Comparison of ENCODE assay signal across 11 cellular contexts in genomic region chr10:11560076-11560709, GRCh38. TPM values are rescaled to one million over a fixed set of nuclear protein-coding genes. Genes with fewer than 3 reads are reported as not detected.
DNase-seq lines count a peak whose midpoint lies in the region; ATAC-seq and TF ChIP-seq lines count a peak whose summit lies in the region.
"Had no signal": no experiment of that assay in that cellular context is flagged by ENCODE, and none has a peak within 500 bp of the region (broad histone marks: within the 10 kb centered on the region; RNA-seq: fewer than 3 reads in every experiment).

No MANE protein-coding gene starts in this region.

- peaks cover 56% of the 10 kb centered on the region for H3K36me3 Mint-ChIP-seq in nephron (ENCODE audit: low read depth)

- peaks cover 22% of the 10 kb centered on the region for H3K4me1 ChIP-seq in OCI-LY3 (ENCODE audit: low read length)
- no peaks in the 10 kb centered on the region for H3K4me1 ChIP-seq in mesendoderm (ENCODE audit: control insufficient read depth, low read depth, low read length)

- H3K4ac ChIP-seq in mesendoderm (ENCODE audit: low read depth, low read length), result no peak overlapping the region

- no peak overlapping the region for H3K18ac ChIP-seq in mesendoderm (ENCODE audit: low read length)

- H3K9me3 Mint-ChIP-seq in nephron, result peaks cover 16% of the 10 kb centered on the region

- H3K23ac ChIP-seq in mesendoderm (ENCODE audit: low read length), result no peak overlapping the region

- peak overlapping the region; percentile 37 to 76 (median 53) for H3K27ac Mint-ChIP-seq in nephron

- H3K9ac ChIP-seq in OCI-LY3 (ENCODE audit: low read length) (no peak overlapping the region), mesendoderm (ENCODE audit: low read length) (no peak overlapping the region)

- H4K8ac ChIP-seq in mesendoderm (ENCODE audit: low read depth, low read length), result no peak overlapping the region

- no peaks in the 10 kb centered on the region for H3K27me3 Mint-ChIP-seq in nephron (ENCODE audit: low read depth)

- H4K5ac ChIP-seq in mesendoderm (ENCODE audit: low read length), result no peak overlapping the region

- H4K20me1 ChIP-seq in OCI-LY3 (ENCODE audit: insufficient read depth, low read length), result no peaks in the 10 kb centered on the region; the same call in 1 of the 2 replicates

- peaks cover 11% of the 10 kb centered on the region for H3K79me1 ChIP-seq in mesendoderm (ENCODE audit: low read length)

- no peaks in the 10 kb centered on the region for H3K9me3 ChIP-seq in OCI-LY3 (ENCODE audit: insufficient read depth, low read length)

- H3K56ac ChIP-seq in mesendoderm (ENCODE audit: low read length), result no peak overlapping the region

- H3K4me3 ChIP-seq in OCI-LY3 (ENCODE audit: low read length) (peak overlapping the region; percentile 58), mesendoderm (ENCODE audit: low read length) (no peak overlapping the region)
- H3K4me3 ChIP-seq: skin epidermis had no signal

- peak overlapping the region in 1 of 3 experiments; percentile 1 for H3K4me3 Mint-ChIP-seq in nephron

- peaks cover 13% of the 10 kb centered on the region for H3K79me2 ChIP-seq in OCI-LY3 (ENCODE audit: low read length)
- peaks cover 14% of the 10 kb centered on the region for H3K79me2 ChIP-seq in mesendoderm (ENCODE audit: control insufficient read depth, insufficient read depth, low read length)

- H2BK15ac ChIP-seq in mesendoderm (replicated peaks; ENCODE audit: low read depth), result no peak overlapping the region

- H3K36me3 ChIP-seq in OCI-LY3 (replicated peaks; ENCODE audit: low read depth, low read length), result no peaks in the 10 kb centered on the region
- H3K36me3 ChIP-seq in mesendoderm (ENCODE audit: control insufficient read depth, insufficient read depth, low read length), result no peaks in the 10 kb centered on the region

- H2AFZ ChIP-seq in OCI-LY3 (ENCODE audit: low read depth, low read length), result no peak overlapping the region

- H3K27me3 ChIP-seq in OCI-LY3 (ENCODE audit: low read depth, low read length) (no peaks in the 10 kb centered on the region), mesendoderm (ENCODE audit: insufficient read depth, low read length, poor library complexity) (no peaks in the 10 kb centered on the region)

- no peak overlapping the region for H3K27ac ChIP-seq in OCI-LY3 (ENCODE audit: low read length)
- no peak overlapping the region for H3K27ac ChIP-seq in mesendoderm (ENCODE audit: low read depth, low read length)
- H3K27ac ChIP-seq: skin epidermis had no signal

- H3K4me2 ChIP-seq in OCI-LY3 (ENCODE audit: low read length) (peak overlapping the region; percentile 54), mesendoderm (ENCODE audit: low read length) (no peak overlapping the region)

- DNase-seq in NCI-H2196 treated with DMSO at 0.1 percent for 48 hours (lab: John Stamatoyannopoulos, UW; ENCODE audit: unreplicated experiment), result no peak
- no peak for DNase-seq in NCI-H2171 (lab: John Stamatoyannopoulos, UW)
- DNase-seq in RKO (ENCODE audit: low spot score), result no peak
- DNase-seq in mesendoderm, result no peak
- DNase-seq: activated T-cell treated with anti-CD3 and anti-CD28 coated beads for 4 hours, NCI-H510A had no signal

- H3K4me1 Mint-ChIP-seq in nephron, result peaks cover 4% of the 10 kb centered on the region

- WGBS in mesendoderm (ENCODE audit: extremely low coverage, insufficient coverage, low lambda C conversion rate), result no CpG with 5 or more reads among the region's 4 CpGs

- H2BK120ac ChIP-seq in mesendoderm (ENCODE audit: low read depth, low read length), result no peak overlapping the region

- H2AK5ac ChIP-seq in mesendoderm (ENCODE audit: low read length), result no peak overlapping the region

- no peak overlapping the region for H2BK5ac ChIP-seq in mesendoderm (ENCODE audit: low read length)

- TF ChIP-seq CTCF in OCI-LY3 (IDR thresholded peaks at IDR 0.05; ENCODE audit: low read depth, low read length) (no peak), nephron (IDR thresholded peaks at IDR 0.05; ENCODE audit: unreplicated experiment in 3 of 3) (no peak)

- ATAC-seq in GM18870 (IDR thresholded peaks at IDR 0.05; ENCODE audit: unreplicated experiment), result peak; percentile 78
- peak; percentile 86 for ATAC-seq in HG02943 (IDR thresholded peaks at IDR 0.05; ENCODE audit: low read depth, unreplicated experiment)

RNA-seq across cellular contexts. Expression of gene USP6NL, which starts 51.3 kb away (rescaled TPM):
- 19.8 TPM for polyA plus RNA-seq in mesendoderm (2013, experiment 1 of 2)
- polyA plus RNA-seq in mesendoderm (2013, experiment 2 of 2), result 19.1 TPM
